ENCODE assay signal across 8 cellular contexts in genomic region chr22:35258144-35258988, GRCh38. TPM values are rescaled to one million over a fixed set of nuclear protein-coding genes. Genes with fewer than 3 reads are reported as not detected.
DNase-seq lines count a peak whose midpoint lies in the region; ATAC-seq and TF ChIP-seq lines count a peak whose summit lies in the region.

No MANE protein-coding gene starts in this region.

- H3K27me3 ChIP-seq in A673 (replicated peaks; ENCODE audit: insufficient read depth, low read depth, low read length, poor library complexity) (no peaks in the 10 kb centered on the region), SJSA1 (replicated peaks) (no peaks in the 10 kb centered on the region), endocrine pancreas (ENCODE audit: control insufficient read depth, insufficient read depth, low read length) (no peaks in the 10 kb centered on the region), mucosa of rectum (ENCODE audit: control insufficient read depth in 2 of 2, insufficient read depth in 2 of 2, low read length in 2 of 2) (no peaks in the 10 kb centered on the region)

- H3K4me1 ChIP-seq in A673 (ENCODE audit: insufficient read depth, low read length, poor library complexity, severe bottlenecking) (peaks cover 12% of the 10 kb centered on the region), SJSA1 (replicated peaks) (peaks cover 7% of the 10 kb centered on the region), endocrine pancreas (ENCODE audit: control insufficient read depth, insufficient read depth, low read length) (no peaks in the 10 kb centered on the region), mucosa of rectum (ENCODE audit: control insufficient read depth in 2 of 2, insufficient read depth in 2 of 2, low read length in 2 of 2) (peaks cover 7 to 12% of the 10 kb centered on the region in 2 donors)

- H3K36me3 ChIP-seq in A673 (ENCODE audit: insufficient read depth, low read length, poor library complexity, severe bottlenecking) (peaks cover 15% of the 10 kb centered on the region), SJSA1 (peaks cover 47% of the 10 kb centered on the region), endocrine pancreas (ENCODE audit: control insufficient read depth, insufficient read depth, low read length) (no peaks in the 10 kb centered on the region), mucosa of rectum (ENCODE audit: control insufficient read depth in 2 of 2, insufficient read depth in 2 of 2, low read length in 2 of 2) (peaks cover 9 to 11% of the 10 kb centered on the region in 2 donors)

- H3K9me3 ChIP-seq in A673 (ENCODE audit: low read depth, low read length, poor library complexity, severe bottlenecking) (no peaks in the 10 kb centered on the region), SJSA1 (replicated peaks) (no peaks in the 10 kb centered on the region), endocrine pancreas (ENCODE audit: control insufficient read depth, low read length) (no peaks in the 10 kb centered on the region), mucosa of rectum (ENCODE audit: control insufficient read depth in 2 of 2, low read length in 2 of 2) (no peaks in the 10 kb centered on the region)

- CTCF ChIA-PET in A673 (lab: Charles Lee): no interaction called here

- DNase-seq in A673 (ENCODE audit: low spot score): peak; percentile 57
- DNase-seq in SJSA1 (ENCODE audit: low read depth in 1 of 2, low spot score in 2 of 2): no peak
- DNase-seq in SHP77 (lab: John Stamatoyannopoulos, UW): no peak
- DNase-seq in omental fat pad (ENCODE audit: low spot score): no peak

- H3K4me3 ChIP-seq in A673 (ENCODE audit: low read depth, low read length, poor library complexity, severe bottlenecking): peak overlapping the region; percentile 95
- peak overlapping the region; percentile 93 for H3K4me3 ChIP-seq in SJSA1
- H3K4me3 ChIP-seq in endocrine pancreas (ENCODE audit: control insufficient read depth, insufficient read depth, low read length): peak overlapping the region; percentile 81
- peak overlapping the region; percentile 66 to 83 for H3K4me3 ChIP-seq in mucosa of rectum (ENCODE audit: low read length in 2 of 2)

- TF ChIP-seq CTCF in A673 (conservative IDR thresholded peaks at IDR 0.05; ENCODE audit: low read depth, low read length) (no peak), omental fat pad (IDR thresholded peaks at IDR 0.05) (no peak)

- H3K9ac ChIP-seq in endocrine pancreas (ENCODE audit: control insufficient read depth, insufficient read depth, low read length): peak overlapping the region; percentile 94
- H3K9ac ChIP-seq in mucosa of rectum (ENCODE audit: low read depth in 1 of 2, low read length in 2 of 2): peak overlapping the region; percentile 73 to 89

- ATAC-seq in GM18909 (IDR thresholded peaks at IDR 0.05; ENCODE audit: poor library complexity, unreplicated experiment): peak; percentile 2
- no peak for ATAC-seq in HG03469 (IDR thresholded peaks at IDR 0.05; ENCODE audit: unreplicated experiment)
- no peak for ATAC-seq in omental fat pad (ENCODE audit: low FRiP score)

- no TSS peak for BruUV-seq in A673 (replicated peaks; lab: Mats Ljungman, UMichigan)

- POLR2A ChIA-PET in A673 (lab: Charles Lee; ENCODE audit: low non-redundant PET): interaction anchor here (0.5 kb wide), 1 partner anchor 40 kb away, joined by 7 read pairs; no protein-coding TSS in a partner anchor

- H3K27ac ChIP-seq in A673 (ENCODE audit: low read depth, low read length, poor library complexity, severe bottlenecking) (peak overlapping the region; percentile 100), SJSA1 (peak overlapping the region; percentile 99), mucosa of rectum (ENCODE audit: low read depth in 2 of 2, low read length in 2 of 2) (peak overlapping the region in 1 of 2 donors; percentile 86)

- intact Hi-C loops in A673 (cut with micrococcal nuclease; ENCODE audit: unreplicated experiment): no loop called here

RNA-seq across cellular contexts. Expression of gene HMGXB4, which starts 1.1 kb away (rescaled TPM):
- total RNA-seq in A673 (2021): 49.2 and 52.7 TPM in 2 replicates
- 9.5 and 24.2 TPM in 2 replicates for total RNA-seq in SJSA1 (2014; rRNA removed; shearing (Covaris generic))
- total RNA-seq in omental fat pad: 10 to 100 TPM; 10.9 to 17.8 (median 12.3) TPM

RNA-seq across cellular contexts. Expression of gene TOM1, which starts 41.3 kb away (rescaled TPM):
- 22.8 and 30.1 TPM in 2 replicates for total RNA-seq in A673 (2021)
- total RNA-seq in SJSA1 (2014; rRNA removed; shearing (Covaris generic)): 14.9 and 16.9 TPM in 2 replicates
- total RNA-seq in omental fat pad: 100 to 1,000 TPM in 1 of 4 donors, 10 to 100 TPM in 3; 65.6 to 109 (median 93.2) TPM
